17 cellular contexts compared by ENCODE assay signal in genomic region chr13:34358811-34359513, GRCh38.
DNase-seq lines count a peak whose midpoint lies in the region; TF ChIP-seq lines count a peak whose summit lies in the region.
"Had no signal": no experiment of that assay in that cellular context is flagged by ENCODE, and none has a peak within 500 bp of the region (broad histone marks: within the 10 kb centered on the region; RNA-seq: fewer than 3 reads in every experiment).

No MANE protein-coding gene starts in this region.

- H3K4me1 Mint-ChIP-seq in activated CD4-positive, alpha-beta memory T cell treated with anti-CD3 and anti-CD28 coated beads for 36 hours (ENCODE audit: low read depth) = no peaks in the 10 kb centered on the region
- H3K4me1 Mint-ChIP-seq: activated naive CD8-positive, alpha-beta T cell treated with anti-CD3 and anti-CD28 coated beads, Interleukin-2, amount 50 U/mL, for 24 hours; naive thymus-derived CD8-positive, alpha-beta T cell had no signal

- no peaks in the 10 kb centered on the region for H3K9me3 ChIP-seq in skeletal muscle satellite cell (replicated peaks; ENCODE audit: low read length)
- no peaks in the 10 kb centered on the region for H3K9me3 ChIP-seq in suprapubic skin
- H3K9me3 ChIP-seq: tibial artery had no signal

- peak overlapping the region; percentile 29 for H3K4me3 ChIP-seq in skeletal muscle satellite cell (ENCODE audit: low read length)
- no peak overlapping the region for H3K4me3 ChIP-seq in suprapubic skin
- H3K4me3 ChIP-seq: GM12878, tibial artery had no signal

- DNase-seq in GM03348 (ENCODE audit: low spot score) (peak; percentile 73), T1000 (lab: John Stamatoyannopoulos, UW) (peak; percentile 22), fibroblast of the conjunctiva (ENCODE audit: low read depth) (peak; percentile 36), suprapubic skin (ENCODE audit: low spot score in 2 of 2) (no peak), cerebellar cortex (ENCODE audit: low spot score) (no peak), NCI-H2196 (lab: John Stamatoyannopoulos, UW; ENCODE audit: unreplicated experiment) (no peak)
- no peak for DNase-seq in activated CD4-positive, alpha-beta memory T cell treated with anti-CD3 and anti-CD28 coated beads for 36 hours
- DNase-seq: activated CD8-positive, alpha-beta memory T cell treated with anti-CD3 and anti-CD28 coated beads, Interleukin-2, amount 50 U/mL, for 4 hours; activated naive CD8-positive, alpha-beta T cell treated with anti-CD3 and anti-CD28 coated beads, Interleukin-2, amount 50 U/mL, for 24 hours; DMS 273 treated with DMSO at 0.1 percent for 48 hours; GOT3; naive thymus-derived CD8-positive, alpha-beta T cell; NCI-H1048; NCI-H524 treated with DMSO at 0.1 percent for 48 hours; tibial artery had no signal

- no peak for TF ChIP-seq EP300 in suprapubic skin (IDR thresholded peaks at IDR 0.05)

- no peak overlapping the region for H3K4me3 Mint-ChIP-seq in activated CD4-positive, alpha-beta memory T cell treated with anti-CD3 and anti-CD28 coated beads for 36 hours
- H3K4me3 Mint-ChIP-seq: activated naive CD8-positive, alpha-beta T cell treated with anti-CD3 and anti-CD28 coated beads, Interleukin-2, amount 50 U/mL, for 24 hours; naive thymus-derived CD8-positive, alpha-beta T cell had no signal

- no peaks in the 10 kb centered on the region for H3K36me3 Mint-ChIP-seq in activated CD4-positive, alpha-beta memory T cell treated with anti-CD3 and anti-CD28 coated beads for 36 hours
- H3K36me3 Mint-ChIP-seq: naive thymus-derived CD8-positive, alpha-beta T cell had no signal

- peak overlapping the region; percentile 70 for H3K4me2 ChIP-seq in skeletal muscle satellite cell (ENCODE audit: low read length)

- H3K4me1 ChIP-seq in skeletal muscle satellite cell (ENCODE audit: control insufficient read depth, insufficient read depth, low read length) = peaks cover 38% of the 10 kb centered on the region
- H3K4me1 ChIP-seq in suprapubic skin = no peaks in the 10 kb centered on the region

- CTCF ChIA-PET in activated CD4-positive, alpha-beta memory T cell treated with anti-CD3 and anti-CD28 coated beads for 36 hours (lab: Charles Lee) = no interaction called here

- H3K27me3 Mint-ChIP-seq in activated CD4-positive, alpha-beta memory T cell treated with anti-CD3 and anti-CD28 coated beads for 36 hours = no peaks in the 10 kb centered on the region
- H3K27me3 Mint-ChIP-seq: activated naive CD8-positive, alpha-beta T cell treated with anti-CD3 and anti-CD28 coated beads, Interleukin-2, amount 50 U/mL, for 24 hours had no signal

- H3K9me3 Mint-ChIP-seq in activated CD4-positive, alpha-beta memory T cell treated with anti-CD3 and anti-CD28 coated beads for 36 hours = no peaks in the 10 kb centered on the region

- intact Hi-C loops in activated CD4-positive, alpha-beta memory T cell treated with anti-CD3 and anti-CD28 coated beads for 36 hours (cut with micrococcal nuclease) = no loop called here

- no peak overlapping the region for H3K27ac Mint-ChIP-seq in activated CD4-positive, alpha-beta memory T cell treated with anti-CD3 and anti-CD28 coated beads for 36 hours
- H3K27ac Mint-ChIP-seq: activated naive CD8-positive, alpha-beta T cell treated with anti-CD3 and anti-CD28 coated beads, Interleukin-2, amount 50 U/mL, for 24 hours; naive thymus-derived CD8-positive, alpha-beta T cell had no signal

- POLR2A ChIA-PET in activated CD4-positive, alpha-beta memory T cell treated with anti-CD3 and anti-CD28 coated beads for 36 hours (lab: Charles Lee) = no interaction called here

- H3K27me3 ChIP-seq in skeletal muscle satellite cell (ENCODE audit: control insufficient read depth, insufficient read depth, low read length) (no peaks in the 10 kb centered on the region), suprapubic skin (no peaks in the 10 kb centered on the region)
- H3K27me3 ChIP-seq: tibial artery had no signal

- no peak overlapping the region for H3K27ac ChIP-seq in suprapubic skin

- H3K9ac ChIP-seq in skeletal muscle satellite cell (ENCODE audit: low read depth, low read length) = peak overlapping the region; percentile 49

- TF ChIP-seq POLR2A in suprapubic skin (IDR thresholded peaks at IDR 0.05) = no peak

- WGBS in suprapubic skin = 56% methylated on average over 2 of the region's 2 CpGs

- H3K36me3 ChIP-seq in skeletal muscle satellite cell (ENCODE audit: insufficient read depth, low read length) = no peaks in the 10 kb centered on the region
- no peaks in the 10 kb centered on the region for H3K36me3 ChIP-seq in suprapubic skin
- H3K36me3 ChIP-seq: tibial artery had no signal

- TF ChIP-seq CTCF in suprapubic skin (IDR thresholded peaks at IDR 0.05) = no peak

Comparison
In these comparisons a context has a peak if more than half of its experiments do, and no peak if none do; other contexts are left out.
1. DNase-seq: peak in GM03348 (single experiment), T1000 (single experiment) and fibroblast of the conjunctiva (single experiment); none in activated CD4-positive, alpha-beta memory T cell treated with anti-CD3 and anti-CD28 coated beads for 36 hours (single experiment), suprapubic skin (0 of 2), cerebellar cortex (single experiment) and NCI-H2196 (single experiment).